ENCODE assay signal across 10 cellular contexts in the genomic region with DNA sequence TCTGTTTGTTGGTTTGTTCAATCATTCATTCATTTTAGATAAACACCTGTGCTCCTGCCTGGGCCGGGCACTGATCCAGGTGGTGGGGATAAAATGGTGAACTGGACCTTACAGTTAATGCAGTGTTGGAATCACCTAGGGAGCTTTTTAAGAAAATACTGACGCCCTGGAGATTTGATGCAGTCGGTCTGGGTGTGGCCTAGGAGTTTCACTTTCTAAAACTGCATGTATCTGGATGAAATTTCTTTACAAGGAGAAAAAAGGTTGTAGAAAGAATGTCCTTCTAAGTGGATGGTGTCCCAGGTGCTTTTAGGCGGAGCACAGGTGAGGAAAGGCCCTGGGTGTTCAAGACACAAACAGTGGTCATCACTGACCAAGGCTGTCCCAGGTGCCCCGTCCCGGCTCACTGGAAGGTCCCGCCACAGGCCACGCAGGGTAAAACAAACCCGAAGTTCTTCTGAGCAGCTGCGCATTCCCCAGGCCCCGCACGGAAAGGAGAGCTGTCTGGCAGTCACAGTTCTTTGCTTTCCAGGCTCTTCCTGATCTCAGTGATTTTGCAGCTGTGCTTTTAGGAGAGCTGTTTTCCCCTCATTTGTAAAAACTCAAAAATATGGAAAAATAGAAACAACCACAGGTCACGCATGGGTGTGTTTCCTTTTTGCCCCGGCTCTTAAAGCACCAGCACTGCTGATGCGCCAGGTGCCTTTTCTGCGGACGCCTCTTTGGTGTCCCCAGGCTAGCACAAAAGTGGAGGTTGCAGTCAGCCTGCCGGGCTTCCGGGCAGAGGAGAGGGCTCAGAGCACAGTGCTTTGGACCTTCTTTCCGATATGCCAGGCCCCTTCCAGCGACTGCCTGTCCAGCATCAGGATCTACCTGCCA.
DNase-seq lines count a peak whose midpoint lies in the region; ATAC-seq and TF ChIP-seq lines count a peak whose summit lies in the region.
"Had no signal": no experiment of that assay in that cellular context is flagged by ENCODE, and none has a peak within 500 bp of the region (broad histone marks: within the 10 kb centered on the region; RNA-seq: fewer than 3 reads in every experiment).

No MANE protein-coding gene starts in this region.

- WGBS in stomach, 5 donors, result 56 to 71% (median 62%) methylated on average over 21 of the region's 21 CpGs

- no peaks in the 10 kb centered on the region for H3K27me3 ChIP-seq in stomach
- H3K27me3 ChIP-seq: pancreas had no signal

- CTCF ChIA-PET in WTC11 (lab: Charles Lee), result no interaction called here

- TF ChIP-seq CTCF in stomach (IDR thresholded peaks at IDR 0.05) (no peak), WTC11 (IDR thresholded peaks at IDR 0.05) (no peak)

- peak; percentile 24 for TF ChIP-seq POLR2A in GM19193 (IDR thresholded peaks at IDR 0.05; ENCODE audit: extremely low read depth, insufficient read depth, insufficient read length)
- TF ChIP-seq POLR2A in stomach (IDR thresholded peaks at IDR 0.05), result no peak

- peak overlapping the region; percentile 80 to 87 for H3K27ac Mint-ChIP-seq in effector memory CD8-positive, alpha-beta T cell
- H3K27ac Mint-ChIP-seq in WTC11, result no peak overlapping the region

- no peaks in the 10 kb centered on the region for H3K9me3 Mint-ChIP-seq in effector memory CD8-positive, alpha-beta T cell
- H3K9me3 Mint-ChIP-seq in WTC11, result no peaks in the 10 kb centered on the region

- peaks cover 3% of the 10 kb centered on the region for H3K36me3 Mint-ChIP-seq in effector memory CD8-positive, alpha-beta T cell (ENCODE audit: insufficient read depth)
- H3K36me3 Mint-ChIP-seq in WTC11, result no peaks in the 10 kb centered on the region
- H3K36me3 Mint-ChIP-seq: activated naive CD8-positive, alpha-beta T cell had no signal

- POLR2A ChIA-PET in WTC11 (lab: Charles Lee), result no interaction called here

- H3K36me3 ChIP-seq in stomach, result peaks cover 0 to 3% (median 0%) of the 10 kb centered on the region in 4 donors
- H3K36me3 ChIP-seq: pancreas had no signal

- peak overlapping the region; percentile 21 to 86 (median 74) for H3K27ac ChIP-seq in stomach

- ATAC-seq in HG02973 (IDR thresholded peaks at IDR 0.05; ENCODE audit: unreplicated experiment) (peak; percentile 43), WTC11 (no peak)
- no peak for ATAC-seq in effector memory CD8-positive, alpha-beta T cell (replicated peaks)

- no peak overlapping the region for H3K4me3 Mint-ChIP-seq in effector memory CD8-positive, alpha-beta T cell
- H3K4me3 Mint-ChIP-seq in WTC11, result no peak overlapping the region
- H3K4me3 Mint-ChIP-seq: activated naive CD8-positive, alpha-beta T cell had no signal

- H3K4me1 Mint-ChIP-seq in effector memory CD8-positive, alpha-beta T cell (ENCODE audit: low read depth in 2 of 2), result peaks cover 12 to 13% of the 10 kb centered on the region in 2 donors
- H3K4me1 Mint-ChIP-seq in WTC11, result no peaks in the 10 kb centered on the region

- H3K4me3 ChIP-seq in stomach, result no peak overlapping the region
- H3K4me3 ChIP-seq: pancreas had no signal

- TF ChIP-seq EP300 in stomach (IDR thresholded peaks at IDR 0.05), result no peak

- peaks cover 43 to 68% (median 63%) of the 10 kb centered on the region in 4 donors for H3K4me1 ChIP-seq in stomach

- H3K27me3 Mint-ChIP-seq in effector memory CD8-positive, alpha-beta T cell, result no peaks in the 10 kb centered on the region
- no peaks in the 10 kb centered on the region; the same call in 1 of the 2 replicates for H3K27me3 Mint-ChIP-seq in WTC11 (ENCODE audit: low read depth)
- H3K27me3 Mint-ChIP-seq: activated naive CD8-positive, alpha-beta T cell had no signal

- intact Hi-C loops in stomach (cut with DNase I; ENCODE audit: low total_unique reads), result no loop called here

- no peaks in the 10 kb centered on the region for H3K9me3 ChIP-seq in stomach
- H3K9me3 ChIP-seq: pancreas had no signal

- no peak for DNase-seq in effector memory CD8-positive, alpha-beta T cell
- DNase-seq in stomach (no peak), NCI-H2196 (lab: John Stamatoyannopoulos, UW; ENCODE audit: unreplicated experiment) (no peak), OCI-M1 (lab: John Stamatoyannopoulos, UW) (no peak), NCI-H748 treated with DMSO at 0.1 percent for 48 hours (lab: John Stamatoyannopoulos, UW) (no peak), WTC11 (ENCODE audit: low spot score) (no peak)

TF ChIP-seq in WTC11, 78 proteins besides CTCF, POLR2A, EP300 and RAD21:
- no peak for TF ChIP-seq STAT6 (CRISPR knock-in tag; conservative IDR thresholded peaks at IDR 0.05; ENCODE audit: low read depth)
- TF ChIP-seq RELA (CRISPR knock-in tag; IDR thresholded peaks at IDR 0.05; ENCODE audit: borderline replicate concordance), result no peak
- TF ChIP-seq SMAD3 (CRISPR knock-in tag; IDR thresholded peaks at IDR 0.05; ENCODE audit: borderline replicate concordance), result no peak
- no peak for TF ChIP-seq ZNF423 (CRISPR knock-in tag; IDR thresholded peaks at IDR 0.05)
- no peak for TF ChIP-seq MYBL2 (CRISPR knock-in tag; IDR thresholded peaks at IDR 0.05)
- TF ChIP-seq, protein P1, sequence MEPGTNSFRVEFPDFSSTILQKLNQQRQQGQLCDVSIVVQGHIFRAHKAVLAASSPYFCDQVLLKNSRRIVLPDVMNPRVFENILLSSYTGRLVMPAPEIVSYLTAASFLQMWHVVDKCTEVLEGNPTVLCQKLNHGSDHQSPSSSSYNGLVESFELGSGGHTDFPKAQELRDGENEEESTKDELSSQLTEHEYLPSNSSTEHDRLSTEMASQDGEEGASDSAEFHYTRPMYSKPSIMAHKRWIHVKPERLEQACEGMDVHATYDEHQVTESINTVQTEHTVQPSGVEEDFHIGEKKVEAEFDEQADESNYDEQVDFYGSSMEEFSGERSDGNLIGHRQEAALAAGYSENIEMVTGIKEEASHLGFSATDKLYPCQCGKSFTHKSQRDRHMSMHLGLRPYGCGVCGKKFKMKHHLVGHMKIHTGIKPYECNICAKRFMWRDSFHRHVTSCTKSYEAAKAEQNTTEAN (CRISPR knock-in tag; IDR thresholded peaks at IDR 0.05), result no peak
- no peak for TF ChIP-seq ZNF219 (CRISPR knock-in tag; IDR thresholded peaks at IDR 0.05; ENCODE audit: borderline replicate concordance)
